1 cellular context compared by ENCODE assay signal in the genomic region with DNA sequence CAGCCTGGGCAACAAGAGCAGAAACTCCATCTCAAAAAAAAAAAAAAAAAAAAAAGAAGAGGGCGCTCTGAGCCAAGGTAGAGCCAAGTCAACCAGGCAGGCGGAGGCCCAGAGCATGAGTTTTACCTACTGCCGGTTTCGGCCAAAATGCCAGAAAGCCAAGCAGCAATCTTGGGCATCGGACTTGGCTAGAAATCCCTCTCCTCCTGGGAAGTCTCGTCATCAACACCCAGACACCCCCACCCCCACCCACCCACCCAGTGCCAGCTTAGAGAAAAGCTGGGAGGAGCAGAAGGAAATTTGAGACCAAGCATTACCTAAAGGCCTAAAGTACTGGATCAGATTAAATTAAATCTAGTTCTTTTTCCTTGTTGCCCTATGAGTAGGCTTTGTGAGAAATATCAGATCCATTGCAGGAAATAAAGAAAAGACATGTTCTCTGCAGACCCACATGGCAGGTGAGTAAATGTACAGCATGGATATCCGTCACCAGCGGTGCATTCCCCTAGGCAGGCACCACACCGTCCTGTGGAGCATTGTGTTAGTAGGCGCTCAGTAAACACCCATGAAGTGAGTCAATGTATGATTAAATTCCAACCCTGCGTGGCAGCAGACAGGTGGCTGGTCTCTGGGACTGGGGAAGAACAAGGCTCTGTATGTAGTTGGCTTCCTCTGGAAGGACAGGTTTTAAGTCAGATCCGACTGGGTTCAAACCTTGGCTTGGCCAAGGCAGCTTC.
TF ChIP-seq lines count a peak whose summit lies in the region.

No MANE protein-coding gene starts in this region.

TF ChIP-seq in HepG2, 621 proteins besides CTCF, POLR2A, EP300 and RAD21 (continued from another document and continues in another):
- TF ChIP-seq, protein P1, sequence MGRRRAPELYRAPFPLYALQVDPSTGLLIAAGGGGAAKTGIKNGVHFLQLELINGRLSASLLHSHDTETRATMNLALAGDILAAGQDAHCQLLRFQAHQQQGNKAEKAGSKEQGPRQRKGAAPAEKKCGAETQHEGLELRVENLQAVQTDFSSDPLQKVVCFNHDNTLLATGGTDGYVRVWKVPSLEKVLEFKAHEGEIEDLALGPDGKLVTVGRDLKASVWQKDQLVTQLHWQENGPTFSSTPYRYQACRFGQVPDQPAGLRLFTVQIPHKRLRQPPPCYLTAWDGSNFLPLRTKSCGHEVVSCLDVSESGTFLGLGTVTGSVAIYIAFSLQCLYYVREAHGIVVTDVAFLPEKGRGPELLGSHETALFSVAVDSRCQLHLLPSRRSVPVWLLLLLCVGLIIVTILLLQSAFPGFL (CRISPR knock-in tag; IDR thresholded peaks at IDR 0.05): no peak
- TF ChIP-seq ZNF549 (CRISPR knock-in tag; IDR thresholded peaks at IDR 0.05): no peak
- TF ChIP-seq ZNF264 (CRISPR knock-in tag; IDR thresholded peaks at IDR 0.05): no peak
- TF ChIP-seq, protein P2, sequence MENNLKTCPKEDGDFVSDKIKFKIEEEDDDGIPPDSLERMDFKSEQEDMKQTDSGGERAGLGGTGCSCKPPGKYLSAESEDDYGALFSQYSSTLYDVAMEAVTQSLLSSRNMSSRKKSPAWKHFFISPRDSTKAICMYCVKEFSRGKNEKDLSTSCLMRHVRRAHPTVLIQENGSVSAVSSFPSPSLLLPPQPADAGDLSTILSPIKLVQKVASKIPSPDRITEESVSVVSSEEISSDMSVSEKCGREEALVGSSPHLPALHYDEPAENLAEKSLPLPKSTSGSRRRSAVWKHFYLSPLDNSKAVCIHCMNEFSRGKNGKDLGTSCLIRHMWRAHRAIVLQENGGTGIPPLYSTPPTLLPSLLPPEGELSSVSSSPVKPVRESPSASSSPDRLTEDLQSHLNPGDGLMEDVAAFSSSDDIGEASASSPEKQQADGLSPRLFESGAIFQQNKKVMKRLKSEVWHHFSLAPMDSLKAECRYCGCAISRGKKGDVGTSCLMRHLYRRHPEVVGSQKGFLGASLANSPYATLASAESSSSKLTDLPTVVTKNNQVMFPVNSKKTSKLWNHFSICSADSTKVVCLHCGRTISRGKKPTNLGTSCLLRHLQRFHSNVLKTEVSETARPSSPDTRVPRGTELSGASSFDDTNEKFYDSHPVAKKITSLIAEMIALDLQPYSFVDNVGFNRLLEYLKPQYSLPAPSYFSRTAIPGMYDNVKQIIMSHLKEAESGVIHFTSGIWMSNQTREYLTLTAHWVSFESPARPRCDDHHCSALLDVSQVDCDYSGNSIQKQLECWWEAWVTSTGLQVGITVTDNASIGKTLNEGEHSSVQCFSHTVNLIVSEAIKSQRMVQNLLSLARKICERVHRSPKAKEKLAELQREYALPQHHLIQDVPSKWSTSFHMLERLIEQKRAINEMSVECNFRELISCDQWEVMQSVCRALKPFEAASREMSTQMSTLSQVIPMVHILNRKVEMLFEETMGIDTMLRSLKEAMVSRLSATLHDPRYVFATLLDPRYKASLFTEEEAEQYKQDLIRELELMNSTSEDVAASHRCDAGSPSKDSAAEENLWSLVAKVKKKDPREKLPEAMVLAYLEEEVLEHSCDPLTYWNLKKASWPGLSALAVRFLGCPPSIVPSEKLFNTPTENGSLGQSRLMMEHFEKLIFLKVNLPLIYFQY (CRISPR knock-in tag; IDR thresholded peaks at IDR 0.05; ENCODE audit: borderline replicate concordance): no peak
- TF ChIP-seq MAFG (CRISPR knock-in tag; IDR thresholded peaks at IDR 0.05): no peak
- TF ChIP-seq ATF1 (CRISPR knock-in tag; IDR thresholded peaks at IDR 0.05): no peak
- TF ChIP-seq, protein P3, sequence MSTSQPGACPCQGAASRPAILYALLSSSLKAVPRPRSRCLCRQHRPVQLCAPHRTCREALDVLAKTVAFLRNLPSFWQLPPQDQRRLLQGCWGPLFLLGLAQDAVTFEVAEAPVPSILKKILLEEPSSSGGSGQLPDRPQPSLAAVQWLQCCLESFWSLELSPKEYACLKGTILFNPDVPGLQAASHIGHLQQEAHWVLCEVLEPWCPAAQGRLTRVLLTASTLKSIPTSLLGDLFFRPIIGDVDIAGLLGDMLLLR (CRISPR knock-in tag; IDR thresholded peaks at IDR 0.05): no peak
- peak; percentile 95 for TF ChIP-seq TEAD3 (CRISPR knock-in tag; optimal IDR thresholded peaks at IDR 0.05; ENCODE audit: borderline replicate concordance)
- no peak for TF ChIP-seq DR1 (CRISPR knock-in tag; IDR thresholded peaks at IDR 0.05)
- TF ChIP-seq, protein P4, sequence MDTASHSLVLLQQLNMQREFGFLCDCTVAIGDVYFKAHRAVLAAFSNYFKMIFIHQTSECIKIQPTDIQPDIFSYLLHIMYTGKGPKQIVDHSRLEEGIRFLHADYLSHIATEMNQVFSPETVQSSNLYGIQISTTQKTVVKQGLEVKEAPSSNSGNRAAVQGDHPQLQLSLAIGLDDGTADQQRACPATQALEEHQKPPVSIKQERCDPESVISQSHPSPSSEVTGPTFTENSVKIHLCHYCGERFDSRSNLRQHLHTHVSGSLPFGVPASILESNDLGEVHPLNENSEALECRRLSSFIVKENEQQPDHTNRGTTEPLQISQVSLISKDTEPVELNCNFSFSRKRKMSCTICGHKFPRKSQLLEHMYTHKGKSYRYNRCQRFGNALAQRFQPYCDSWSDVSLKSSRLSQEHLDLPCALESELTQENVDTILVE (CRISPR knock-in tag; IDR thresholded peaks at IDR 0.05): no peak
- TF ChIP-seq KAT2B (IDR thresholded peaks at IDR 0.05; ENCODE audit: borderline replicate concordance, low read depth, low read length): no peak
- TF ChIP-seq ZNF383 (CRISPR knock-in tag; IDR thresholded peaks at IDR 0.05; ENCODE audit: borderline replicate concordance): no peak
- TF ChIP-seq, protein P5, sequence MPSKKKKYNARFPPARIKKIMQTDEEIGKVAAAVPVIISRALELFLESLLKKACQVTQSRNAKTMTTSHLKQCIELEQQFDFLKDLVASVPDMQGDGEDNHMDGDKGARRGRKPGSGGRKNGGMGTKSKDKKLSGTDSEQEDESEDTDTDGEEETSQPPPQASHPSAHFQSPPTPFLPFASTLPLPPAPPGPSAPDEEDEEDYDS (CRISPR knock-in tag; IDR thresholded peaks at IDR 0.05): 0 out of 2 replicates have a peak, but pooled peaks have one; percentile 16
- TF ChIP-seq KLF6 (CRISPR knock-in tag; IDR thresholded peaks at IDR 0.05): no peak
- peak; percentile 45; the same call in 1 of the 2 replicates for TF ChIP-seq HMG20A (CRISPR knock-in tag; IDR thresholded peaks at IDR 0.05; ENCODE audit: borderline replicate concordance)
- TF ChIP-seq MAFK (conservative IDR thresholded peaks at IDR 0.05 in 1 of 2, IDR thresholded peaks at IDR 0.05 in 1 of 2; ENCODE audit: low read length in 2 of 2): no peak
- no peak for TF ChIP-seq KMT2B (CRISPR knock-in tag; IDR thresholded peaks at IDR 0.05)
- no peak for TF ChIP-seq ZNF224 (CRISPR knock-in tag; IDR thresholded peaks at IDR 0.05)
- TF ChIP-seq PCBP1 (IDR thresholded peaks at IDR 0.05; ENCODE audit: borderline replicate concordance, low read depth, low read length): no peak
- no peak for TF ChIP-seq GLI4 (CRISPR knock-in tag; IDR thresholded peaks at IDR 0.05; ENCODE audit: borderline replicate concordance)
- no peak for TF ChIP-seq SMAD1 (CRISPR knock-in tag; IDR thresholded peaks at IDR 0.05; ENCODE audit: borderline replicate concordance, low read depth)
- TF ChIP-seq, protein P6, sequence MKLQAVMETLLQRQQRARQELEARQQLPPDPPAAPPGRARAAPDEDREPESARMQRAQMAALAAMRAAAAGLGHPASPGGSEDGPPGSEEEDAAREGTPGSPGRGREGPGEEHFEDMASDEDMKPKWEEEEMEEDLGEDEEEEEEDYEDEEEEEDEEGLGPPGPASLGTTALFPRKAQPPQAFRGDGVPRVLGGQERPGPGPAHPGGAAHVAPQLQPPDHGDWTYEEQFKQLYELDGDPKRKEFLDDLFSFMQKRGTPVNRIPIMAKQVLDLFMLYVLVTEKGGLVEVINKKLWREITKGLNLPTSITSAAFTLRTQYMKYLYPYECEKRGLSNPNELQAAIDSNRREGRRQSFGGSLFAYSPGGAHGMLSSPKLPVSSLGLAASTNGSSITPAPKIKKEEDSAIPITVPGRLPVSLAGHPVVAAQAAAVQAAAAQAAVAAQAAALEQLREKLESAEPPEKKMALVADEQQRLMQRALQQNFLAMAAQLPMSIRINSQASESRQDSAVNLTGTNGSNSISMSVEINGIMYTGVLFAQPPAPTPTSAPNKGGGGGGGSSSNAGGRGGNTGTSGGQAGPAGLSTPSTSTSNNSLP (IDR thresholded peaks at IDR 0.05; ENCODE audit: low read depth, low read length): peak; percentile 92; the same call in 1 of the 2 replicates
- TF ChIP-seq KDM6A (CRISPR knock-in tag; IDR thresholded peaks at IDR 0.05; ENCODE audit: low read depth): no peak
- no peak for TF ChIP-seq PHF21A (CRISPR knock-in tag; IDR thresholded peaks at IDR 0.05)
- TF ChIP-seq ZNF605 (CRISPR knock-in tag; IDR thresholded peaks at IDR 0.05): no peak
- TF ChIP-seq, protein P7, sequence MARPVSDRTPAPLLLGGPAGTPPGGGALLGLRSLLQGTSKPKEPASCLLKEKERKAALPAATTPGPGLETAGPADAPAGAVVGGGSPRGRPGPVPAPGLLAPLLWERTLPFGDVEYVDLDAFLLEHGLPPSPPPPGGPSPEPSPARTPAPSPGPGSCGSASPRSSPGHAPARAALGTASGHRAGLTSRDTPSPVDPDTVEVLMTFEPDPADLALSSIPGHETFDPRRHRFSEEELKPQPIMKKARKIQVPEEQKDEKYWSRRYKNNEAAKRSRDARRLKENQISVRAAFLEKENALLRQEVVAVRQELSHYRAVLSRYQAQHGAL (CRISPR knock-in tag; IDR thresholded peaks at IDR 0.05; ENCODE audit: not compliant biosample characterization): no peak
- no peak for TF ChIP-seq ZMYM2 (CRISPR knock-in tag; IDR thresholded peaks at IDR 0.05)
- peak; percentile 29; the same call in 1 of the 2 replicates for TF ChIP-seq SMC3 (IDR thresholded peaks at IDR 0.05; ENCODE audit: low read length)
- no peak for TF ChIP-seq GABPB1 (CRISPR knock-in tag; IDR thresholded peaks at IDR 0.05)
- no peak for TF ChIP-seq RXRA (CRISPR knock-in tag; IDR thresholded peaks at IDR 0.05)
- peak; percentile 45; the same call in 1 of the 2 replicates for TF ChIP-seq CEBPG (CRISPR knock-in tag; IDR thresholded peaks at IDR 0.05)
- TF ChIP-seq NCOA2 (CRISPR knock-in tag; IDR thresholded peaks at IDR 0.05): no peak
- TF ChIP-seq CAMTA2 (CRISPR knock-in tag; IDR thresholded peaks at IDR 0.05; ENCODE audit: borderline replicate concordance): no peak
- TF ChIP-seq KDM4B (CRISPR knock-in tag; IDR thresholded peaks at IDR 0.05): 0 out of 2 replicates have a peak, but pooled peaks have one; percentile 15
- TF ChIP-seq ZNF350 (CRISPR knock-in tag; IDR thresholded peaks at IDR 0.05; ENCODE audit: borderline replicate concordance, low read depth): no peak
- TF ChIP-seq ZNF274 (CRISPR knock-in tag; IDR thresholded peaks at IDR 0.05): no peak
- TF ChIP-seq, protein P8, sequence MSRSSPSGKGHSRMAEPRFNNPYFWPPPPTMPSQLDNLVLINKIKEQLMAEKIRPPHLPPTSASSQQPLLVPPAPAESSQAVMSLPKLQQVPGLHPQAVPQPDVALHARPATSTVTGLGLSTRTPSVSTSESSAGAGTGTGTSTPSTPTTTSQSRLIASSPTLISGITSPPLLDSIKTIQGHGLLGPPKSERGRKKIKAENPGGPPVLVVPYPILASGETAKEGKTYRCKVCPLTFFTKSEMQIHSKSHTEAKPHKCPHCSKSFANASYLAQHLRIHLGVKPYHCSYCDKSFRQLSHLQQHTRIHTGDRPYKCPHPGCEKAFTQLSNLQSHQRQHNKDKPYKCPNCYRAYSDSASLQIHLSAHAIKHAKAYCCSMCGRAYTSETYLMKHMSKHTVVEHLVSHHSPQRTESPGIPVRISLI (CRISPR knock-in tag; IDR thresholded peaks at IDR 0.05; ENCODE audit: borderline replicate concordance): 0 out of 2 replicates have a peak, but pooled peaks have one; percentile 18
- TF ChIP-seq, protein P9, sequence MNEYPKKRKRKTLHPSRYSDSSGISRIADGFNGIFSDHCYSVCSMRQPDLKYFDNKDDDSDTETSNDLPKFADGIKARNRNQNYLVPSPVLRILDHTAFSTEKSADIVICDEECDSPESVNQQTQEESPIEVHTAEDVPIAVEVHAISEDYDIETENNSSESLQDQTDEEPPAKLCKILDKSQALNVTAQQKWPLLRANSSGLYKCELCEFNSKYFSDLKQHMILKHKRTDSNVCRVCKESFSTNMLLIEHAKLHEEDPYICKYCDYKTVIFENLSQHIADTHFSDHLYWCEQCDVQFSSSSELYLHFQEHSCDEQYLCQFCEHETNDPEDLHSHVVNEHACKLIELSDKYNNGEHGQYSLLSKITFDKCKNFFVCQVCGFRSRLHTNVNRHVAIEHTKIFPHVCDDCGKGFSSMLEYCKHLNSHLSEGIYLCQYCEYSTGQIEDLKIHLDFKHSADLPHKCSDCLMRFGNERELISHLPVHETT (CRISPR knock-in tag; conservative IDR thresholded peaks at IDR 0.05): no peak
- TF ChIP-seq HDAC6 (IDR thresholded peaks at IDR 0.05; ENCODE audit: low read depth, low read length): no peak
- TF ChIP-seq, protein P10, sequence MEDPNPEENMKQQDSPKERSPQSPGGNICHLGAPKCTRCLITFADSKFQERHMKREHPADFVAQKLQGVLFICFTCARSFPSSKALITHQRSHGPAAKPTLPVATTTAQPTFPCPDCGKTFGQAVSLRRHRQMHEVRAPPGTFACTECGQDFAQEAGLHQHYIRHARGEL (CRISPR knock-in tag; IDR thresholded peaks at IDR 0.05): no peak
- no peak for TF ChIP-seq ZNF619 (CRISPR knock-in tag; IDR thresholded peaks at IDR 0.05)
- TF ChIP-seq ZNF468 (CRISPR knock-in tag; IDR thresholded peaks at IDR 0.05): no peak
- TF ChIP-seq ZKSCAN1 (IDR thresholded peaks at IDR 0.05; ENCODE audit: low read length): peak; percentile 58; the same call in 1 of the 2 replicates
- TF ChIP-seq, protein P11, sequence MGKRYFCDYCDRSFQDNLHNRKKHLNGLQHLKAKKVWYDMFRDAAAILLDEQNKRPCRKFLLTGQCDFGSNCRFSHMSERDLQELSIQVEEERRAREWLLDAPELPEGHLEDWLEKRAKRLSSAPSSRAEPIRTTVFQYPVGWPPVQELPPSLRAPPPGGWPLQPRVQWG (CRISPR knock-in tag; IDR thresholded peaks at IDR 0.05; ENCODE audit: borderline replicate concordance, low read depth): no peak
- no peak for TF ChIP-seq ZNF703 (CRISPR knock-in tag; IDR thresholded peaks at IDR 0.05; ENCODE audit: borderline replicate concordance)
- TF ChIP-seq FOXJ3 (CRISPR knock-in tag; IDR thresholded peaks at IDR 0.05; ENCODE audit: borderline replicate concordance): no peak
- TF ChIP-seq, protein P12, sequence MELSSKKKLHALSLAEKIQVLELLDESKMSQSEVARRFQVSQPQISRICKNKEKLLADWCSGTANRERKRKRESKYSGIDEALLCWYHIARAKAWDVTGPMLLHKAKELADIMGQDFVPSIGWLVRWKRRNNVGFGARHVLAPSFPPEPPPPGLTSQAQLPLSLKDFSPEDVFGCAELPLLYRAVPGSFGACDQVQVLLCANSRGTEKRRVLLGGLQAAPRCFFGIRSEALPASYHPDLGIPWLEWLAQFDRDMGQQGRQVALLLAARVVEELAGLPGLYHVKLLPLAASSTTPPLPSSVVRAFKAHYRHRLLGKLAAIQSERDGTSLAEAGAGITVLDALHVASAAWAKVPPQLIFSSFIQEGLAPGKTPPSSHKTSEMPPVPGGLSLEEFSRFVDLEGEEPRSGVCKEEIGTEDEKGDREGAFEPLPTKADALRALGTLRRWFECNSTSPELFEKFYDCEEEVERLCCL (CRISPR knock-in tag; IDR thresholded peaks at IDR 0.05; ENCODE audit: borderline replicate concordance): no peak
- TF ChIP-seq ETV5 (CRISPR knock-in tag; IDR thresholded peaks at IDR 0.05; ENCODE audit: borderline replicate concordance): peak; percentile 63; the same call in 1 of the 2 replicates
- no peak for TF ChIP-seq CC2D1A (CRISPR knock-in tag; IDR thresholded peaks at IDR 0.05)
- no peak for TF ChIP-seq ZNF143 (CRISPR knock-in tag; IDR thresholded peaks at IDR 0.05)
- TF ChIP-seq FOXK2 (IDR thresholded peaks at IDR 0.05): no peak
- no peak for TF ChIP-seq BRD4 (CRISPR knock-in tag; IDR thresholded peaks at IDR 0.05)
